ENCODE assay signal across 35 cellular contexts in genomic region chr22:43637267-43637666, GRCh38.
"Had no signal": no experiment of that assay in that cellular context is flagged by ENCODE, and none has a peak within 500 bp of the region (broad histone marks: within the 10 kb centered on the region; RNA-seq: fewer than 3 reads in every experiment).

No MANE protein-coding gene starts in this region.

- H3K27ac ChIP-seq: ascending aorta, cardiac muscle cell, VCaP had no signal

- DNase-seq: activated B cell treated with CpG ODN at 0.5 μM for 24 hours; activated CD4-positive, alpha-beta memory T cell treated with anti-CD3 and anti-CD28 coated beads, Interleukin-2, amount 10 ng/mL, durations not matched to agents 7 days and 5 days; activated CD4-positive, alpha-beta T cell treated with anti-CD3 and anti-CD28 coated beads for 48 hours; activated CD4-positive, alpha-beta T cell treated with anti-CD3 and anti-CD28 coated beads, Interleukin-2, amount 10 ng/mL, durations not matched to agents 7 days and 5 days; activated CD4-positive, alpha-beta T cell treated with anti-CD3 and anti-CD28 coated beads, Interleukin-2, amount 50 U/mL, for 48 hours; activated CD4-positive, CD25-positive, alpha-beta regulatory T cell treated with anti-CD3 and anti-CD28 coated beads, Interleukin-2, amount 50 U/mL, for 72 hours; activated CD8-positive, alpha-beta memory T cell treated with anti-CD3 and anti-CD28 coated beads for 24 hours; activated CD8-positive, alpha-beta memory T cell treated with anti-CD3 and anti-CD28 coated beads, Interleukin-2, amount 10 ng/mL, durations not matched to agents 7 days and 5 days; activated CD8-positive, alpha-beta memory T cell treated with anti-CD3 and anti-CD28 coated beads, Interleukin-2, amount 50 U/mL, for 48 hours; activated CD8-positive, alpha-beta T cell treated with anti-CD3 and anti-CD28 coated beads, Interleukin-2, amount 10 ng/mL, durations not matched to agents 7 days and 5 days; activated effector memory CD4-positive, alpha-beta T cell treated with Interleukin-2 at 50 U/mL for 16 hours; activated gamma-delta T cell; activated naive CD4-positive, alpha-beta T cell treated with anti-CD3 and anti-CD28 coated beads, Interleukin-2, amount 10 ng/mL, durations not matched to agents 7 days and 5 days; activated naive CD4-positive, alpha-beta T cell treated with Interleukin-2 at 50 U/mL for 16 hours; activated naive CD8-positive, alpha-beta T cell treated with anti-CD3 and anti-CD28 coated beads, Interleukin-2, amount 10 ng/mL, durations not matched to agents 7 days and 5 days; activated naive CD8-positive, alpha-beta T cell treated with anti-CD3 and anti-CD28 coated beads, Interleukin-2, amount 50 U/mL, for 24 hours; activated T-cell treated with anti-CD3 and anti-CD28 coated beads, Interleukin-2, amount 50 U/mL, for 24 hours; activated T-cell treated with anti-CD3 and anti-CD28 coated beads, Interleukin-2, amount 50 U/mL, for 48 hours; amygdala; anterior cingulate cortex; caudate nucleus; cerebellar nuclear complex; T-helper 1 cell; T-helper 2 cell; T-helper 9 cell had no signal

- H3K4me3 Mint-ChIP-seq: activated B cell treated with CpG ODN at 0.5 μM for 24 hours; activated CD4-positive, alpha-beta memory T cell treated with anti-CD3 and anti-CD28 coated beads, Interleukin-2, amount 10 ng/mL, durations not matched to agents 7 days and 5 days; activated CD4-positive, alpha-beta T cell treated with anti-CD3 and anti-CD28 coated beads, Interleukin-2, amount 10 ng/mL, durations not matched to agents 7 days and 5 days; activated CD8-positive, alpha-beta memory T cell treated with anti-CD3 and anti-CD28 coated beads, Interleukin-2, amount 10 ng/mL, durations not matched to agents 7 days and 5 days; activated CD8-positive, alpha-beta T cell treated with anti-CD3 and anti-CD28 coated beads, Interleukin-2, amount 10 ng/mL, durations not matched to agents 7 days and 5 days; activated naive CD4-positive, alpha-beta T cell treated with anti-CD3 and anti-CD28 coated beads, Interleukin-2, amount 10 ng/mL, durations not matched to agents 7 days and 5 days; activated naive CD4-positive, alpha-beta T cell treated with anti-CD3 and anti-CD28 coated beads, Interleukin-2, amount 50 U/mL, for 24 hours; activated naive CD8-positive, alpha-beta T cell; activated naive CD8-positive, alpha-beta T cell treated with anti-CD3 and anti-CD28 coated beads, Interleukin-2, amount 10 ng/mL, durations not matched to agents 7 days and 5 days; activated naive CD8-positive, alpha-beta T cell treated with anti-CD3 and anti-CD28 coated beads, Interleukin-2, amount 50 U/mL, for 24 hours; activated T-cell treated with anti-CD3 and anti-CD28 coated beads, Interleukin-2, amount 50 U/mL, for 24 hours; brain; central memory CD8-positive, alpha-beta T cell; T-helper 1 cell treated with Interleukin-12 subunit alpha and Interleukin-12 subunit beta and Interleukin-4 antibody, amounts not matched to agents 30 μg/mL and 1 μg/mL, for 36 hours; T-helper 2 cell treated with Interferon-gamma antibody and Interleukin-4, amounts not matched to agents 5 μg/mL and 100 μg/mL, for 36 hours had no signal

- H3K4me3 ChIP-seq: ascending aorta, cardiac muscle cell had no signal

- H3K36me3 ChIP-seq: ascending aorta, cardiac muscle cell had no signal

- ATAC-seq: activated CD8-positive, alpha-beta memory T cell treated with anti-CD3 and anti-CD28 coated beads, Interleukin-2, amount 10 ng/mL, durations not matched to agents 7 days and 5 days; activated CD8-positive, alpha-beta T cell treated with anti-CD3 and anti-CD28 coated beads, Interleukin-2, amount 10 ng/mL, durations not matched to agents 7 days and 5 days; activated naive CD8-positive, alpha-beta T cell treated with anti-CD3 and anti-CD28 coated beads, Interleukin-2, amount 50 U/mL, for 24 hours had no signal

- H3K4me1 ChIP-seq: ascending aorta had no signal

- H3K27ac Mint-ChIP-seq: activated B cell treated with CpG ODN at 0.5 μM for 24 hours; activated CD4-positive, alpha-beta memory T cell treated with anti-CD3 and anti-CD28 coated beads, Interleukin-2, amount 10 ng/mL, durations not matched to agents 7 days and 5 days; activated CD4-positive, alpha-beta T cell treated with anti-CD3 and anti-CD28 coated beads, Interleukin-2, amount 10 ng/mL, durations not matched to agents 7 days and 5 days; activated CD8-positive, alpha-beta memory T cell treated with anti-CD3 and anti-CD28 coated beads, Interleukin-2, amount 10 ng/mL, durations not matched to agents 7 days and 5 days; activated CD8-positive, alpha-beta T cell treated with anti-CD3 and anti-CD28 coated beads, Interleukin-2, amount 10 ng/mL, durations not matched to agents 7 days and 5 days; activated naive CD4-positive, alpha-beta T cell treated with anti-CD3 and anti-CD28 coated beads, Interleukin-2, amount 10 ng/mL, durations not matched to agents 7 days and 5 days; activated naive CD4-positive, alpha-beta T cell treated with anti-CD3 and anti-CD28 coated beads, Interleukin-2, amount 50 U/mL, for 24 hours; activated naive CD8-positive, alpha-beta T cell; activated naive CD8-positive, alpha-beta T cell treated with anti-CD3 and anti-CD28 coated beads, Interleukin-2, amount 10 ng/mL, durations not matched to agents 7 days and 5 days; activated naive CD8-positive, alpha-beta T cell treated with anti-CD3 and anti-CD28 coated beads, Interleukin-2, amount 50 U/mL, for 24 hours; activated T-cell treated with anti-CD3 and anti-CD28 coated beads, Interleukin-2, amount 50 U/mL, for 24 hours; activated T-helper 2 cell treated with anti-CD3 and anti-CD28 coated beads, Interferon-gamma antibody, Interleukin-2, Interleukin-4, amounts not matched to agents 10 μg/mL and 5 μg/mL and 100 μg/mL, durations not matched to agents 14 hours and 24 hours and 36 hours; T-helper 1 cell treated with Interleukin-12 subunit alpha and Interleukin-12 subunit beta and Interleukin-4 antibody, amounts not matched to agents 30 μg/mL and 1 μg/mL, for 36 hours; T-helper 2 cell treated with Interferon-gamma antibody and Interleukin-4, amounts not matched to agents 5 μg/mL and 100 μg/mL, for 36 hours had no signal

- H3K27me3 ChIP-seq: ascending aorta, cardiac muscle cell had no signal

- H3K4me1 Mint-ChIP-seq: activated B cell treated with CpG ODN at 0.5 μM for 24 hours; activated CD4-positive, alpha-beta memory T cell treated with anti-CD3 and anti-CD28 coated beads, Interleukin-2, amount 10 ng/mL, durations not matched to agents 7 days and 5 days; activated CD4-positive, alpha-beta T cell treated with anti-CD3 and anti-CD28 coated beads, Interleukin-2, amount 10 ng/mL, durations not matched to agents 7 days and 5 days; activated CD8-positive, alpha-beta memory T cell treated with anti-CD3 and anti-CD28 coated beads, Interleukin-2, amount 10 ng/mL, durations not matched to agents 7 days and 5 days; activated naive CD4-positive, alpha-beta T cell treated with anti-CD3 and anti-CD28 coated beads, Interleukin-2, amount 10 ng/mL, durations not matched to agents 7 days and 5 days; activated naive CD4-positive, alpha-beta T cell treated with anti-CD3 and anti-CD28 coated beads, Interleukin-2, amount 50 U/mL, for 24 hours; activated naive CD8-positive, alpha-beta T cell treated with anti-CD3 and anti-CD28 coated beads, Interleukin-2, amount 10 ng/mL, durations not matched to agents 7 days and 5 days; activated naive CD8-positive, alpha-beta T cell treated with anti-CD3 and anti-CD28 coated beads, Interleukin-2, amount 50 U/mL, for 24 hours; central memory CD8-positive, alpha-beta T cell had no signal

- H3K36me3 Mint-ChIP-seq: activated CD8-positive, alpha-beta memory T cell treated with anti-CD3 and anti-CD28 coated beads, Interleukin-2, amount 10 ng/mL, durations not matched to agents 7 days and 5 days; activated naive CD4-positive, alpha-beta T cell treated with anti-CD3 and anti-CD28 coated beads, Interleukin-2, amount 10 ng/mL, durations not matched to agents 7 days and 5 days; activated naive CD8-positive, alpha-beta T cell treated with anti-CD3 and anti-CD28 coated beads, Interleukin-2, amount 10 ng/mL, durations not matched to agents 7 days and 5 days had no signal
